Comparison of ENCODE assay signal across 21 cellular contexts in genomic region chr3:72233571-72233970, GRCh38.
DNase-seq lines count a peak whose midpoint lies in the region; ATAC-seq, FAIRE-seq and TF ChIP-seq lines count a peak whose summit lies in the region.
"Had no signal": no experiment of that assay in that cellular context is flagged by ENCODE, and none has a peak within 500 bp of the region (broad histone marks: within the 10 kb centered on the region; RNA-seq: fewer than 3 reads in every experiment).

No MANE protein-coding gene starts in this region.

- peaks cover 30 to 54% (median 49%) of the 10 kb centered on the region in 10 experiments for H3K4me1 ChIP-seq in BLaER1 treated with 17β-estradiol and CSF1 and Interleukin-3, amounts not matched to agents 10 nM and 100 nM
- no peaks in the 10 kb centered on the region for H3K4me1 ChIP-seq in H1 (replicated peaks in 1 of 4; ENCODE audit: control insufficient read depth in 3 of 4, insufficient read depth in 4 of 4, low read length in 3 of 4)
- H3K4me1 ChIP-seq: HAP-1 had no signal

- H3K4me1 Mint-ChIP-seq in WTC11: peaks cover 6% of the 10 kb centered on the region
- H3K4me1 Mint-ChIP-seq: CD4-positive, alpha-beta memory T cell had no signal

- no peak overlapping the region for H3K14ac ChIP-seq in H1 (ENCODE audit: insufficient read length)

- no peak overlapping the region for H3K23ac ChIP-seq in H1 (ENCODE audit: insufficient read length)

- H3K23me2 ChIP-seq in H1 (ENCODE audit: low read depth, low read length): peaks cover 3% of the 10 kb centered on the region; the same call in 1 of the 2 replicates

- H4K91ac ChIP-seq in H1 (replicated peaks; ENCODE audit: insufficient read length, low read length): peak overlapping the region; percentile 34

- no peak overlapping the region for H4K8ac ChIP-seq in H1 (ENCODE audit: extremely low read depth, insufficient read depth, low read length)

- no peak overlapping the region for H2AFZ ChIP-seq in H1 (ENCODE audit: low read length)

- TF ChIP-seq RAD21 in H1 (IDR thresholded peaks at IDR 0.05 in 1 of 2, conservative IDR thresholded peaks at IDR 0.05 in 1 of 2; ENCODE audit: low read depth in 2 of 2, low read length in 2 of 2): no peak

- H3K9me3 Mint-ChIP-seq in WTC11: no peaks in the 10 kb centered on the region
- H3K9me3 Mint-ChIP-seq: HFFc6 had no signal

- no peak overlapping the region for H3K4me3 ChIP-seq in BLaER1 treated with 17β-estradiol and CSF1 and Interleukin-3, amounts not matched to agents 10 nM and 100 nM
- H3K4me3 ChIP-seq in H1 (ENCODE audit: extremely low read depth in 1 of 4, insufficient read depth in 2 of 4, low read depth in 3 of 4, low read length in 4 of 4): no peak overlapping the region
- H3K4me3 ChIP-seq: HAP-1 had no signal

- no peak for TF ChIP-seq POLR2A in H1 (IDR thresholded peaks at IDR 0.05; ENCODE audit: control extremely low read depth in 1 of 2, low read depth in 2 of 2, low read length in 2 of 2)

- POLR2A ChIA-PET in H1 (lab: Charles Lee; ENCODE audit: partially characterized antibody) (no interaction called here), WTC11 (lab: Charles Lee) (no interaction called here)

- no peak for ATAC-seq in WTC11

- no peaks in the 10 kb centered on the region for H3K79me1 ChIP-seq in H1 (ENCODE audit: low read depth, low read length)

- no peaks in the 10 kb centered on the region for H3K27me3 ChIP-seq in BLaER1 treated with 17β-estradiol and CSF1 and Interleukin-3, amounts not matched to agents 10 nM and 100 nM
- H3K27me3 ChIP-seq in H1 (replicated peaks in 1 of 4; ENCODE audit: control insufficient read depth in 3 of 4, extremely low read depth in 1 of 4, insufficient read depth in 3 of 4, low read length in 3 of 4): no peaks in the 10 kb centered on the region

- no peaks in the 10 kb centered on the region; a peak in 1 of 22 replicates for H3K9me3 ChIP-seq in BLaER1 treated with 17β-estradiol and CSF1 and Interleukin-3, amounts not matched to agents 10 nM and 100 nM (replicated peaks in 1 of 11)
- no peaks in the 10 kb centered on the region for H3K9me3 ChIP-seq in H1 (ENCODE audit: insufficient read depth in 2 of 2, low read depth in 1 of 2, low read length in 1 of 2)
- H3K9me3 ChIP-seq: HAP-1 had no signal

- CTCF ChIA-PET in H1 (lab: Charles Lee; ENCODE audit: partially characterized antibody): interaction anchor here (1.1 to 2.6 kb wide), 3 partner anchors 15 to 53 kb away, joined by 3 to 9 read pairs (median 5); no protein-coding TSS in a partner anchor
- CTCF ChIA-PET in WTC11 (lab: Charles Lee): no interaction called here

- no peaks in the 10 kb centered on the region for H3K36me3 ChIP-seq in BLaER1 treated with 17β-estradiol and CSF1 and Interleukin-3, amounts not matched to agents 10 nM and 100 nM
- no peaks in the 10 kb centered on the region for H3K36me3 ChIP-seq in H1 (ENCODE audit: control insufficient read depth in 2 of 4, insufficient read depth in 4 of 4, low read length in 3 of 4)
- H3K36me3 ChIP-seq: HAP-1 had no signal

- no peaks in the 10 kb centered on the region for H3K27me3 Mint-ChIP-seq in WTC11 (ENCODE audit: low read depth)

- no peak for FAIRE-seq in H1 (lab: Jason Lieb, UNC)
- FAIRE-seq: D721Med, G401.6, GM12892 had no signal

- no peak overlapping the region for H3K4ac ChIP-seq in H1 (replicated peaks; ENCODE audit: insufficient read length, low read depth, low read length)

- H2BK120ac ChIP-seq in H1 (replicated peaks; ENCODE audit: low read depth, low read length): no peak overlapping the region

- no peak overlapping the region for H2BK12ac ChIP-seq in H1 (ENCODE audit: low read depth, low read length)

- no peak overlapping the region for H2BK5ac ChIP-seq in H1 (ENCODE audit: low read depth, low read length)

- H3K9ac ChIP-seq in BLaER1 treated with 17β-estradiol and CSF1 and Interleukin-3, amounts not matched to agents 10 nM and 100 nM: no peak overlapping the region
- H3K9ac ChIP-seq in H1 (replicated peaks in 1 of 4; ENCODE audit: extremely low read depth in 1 of 4, low read depth in 3 of 4, low read length in 3 of 4): no peak overlapping the region

- H3K27ac Mint-ChIP-seq in WTC11: no peak overlapping the region
- H3K27ac Mint-ChIP-seq: CD4-positive, alpha-beta memory T cell; HFFc6 had no signal

- H3K36me3 Mint-ChIP-seq in WTC11: no peaks in the 10 kb centered on the region
- H3K36me3 Mint-ChIP-seq: CD4-positive, alpha-beta memory T cell had no signal

- no peak for TF ChIP-seq CTCF in H1 (IDR thresholded peaks at IDR 0.05; ENCODE audit: control extremely low read depth in 1 of 3, insufficient read depth in 1 of 3, low read depth in 1 of 3, low read length in 3 of 3)
- no peak for TF ChIP-seq CTCF in WTC11 (IDR thresholded peaks at IDR 0.05)

- no peak overlapping the region for H3K18ac ChIP-seq in H1 (ENCODE audit: extremely low read depth, low read length)

- no peak for TF ChIP-seq EP300 in H1 (IDR thresholded peaks at IDR 0.05; ENCODE audit: borderline replicate concordance in 1 of 2, low read depth in 2 of 2, low read length in 2 of 2)

- no peak overlapping the region for H2BK15ac ChIP-seq in H1 (ENCODE audit: low read length)

- no peak overlapping the region for H3K4me3 Mint-ChIP-seq in WTC11
- H3K4me3 Mint-ChIP-seq: CD4-positive, alpha-beta memory T cell; HFFc6 had no signal

- H4K20me1 ChIP-seq in BLaER1 treated with 17β-estradiol and CSF1 and Interleukin-3, amounts not matched to agents 10 nM and 100 nM: no peaks in the 10 kb centered on the region
- no peaks in the 10 kb centered on the region for H4K20me1 ChIP-seq in H1 (replicated peaks in 1 of 2; ENCODE audit: control insufficient read depth in 1 of 2, insufficient read depth in 2 of 2, low read length in 2 of 2)

- H2AK5ac ChIP-seq in H1 (ENCODE audit: low read depth, low read length): no peak overlapping the region

- 0 out of 22 replicates have a peak overlapping the region, but pooled peaks of 1 of the 11 experiments have one; percentile 13 for H3K27ac ChIP-seq in BLaER1 treated with 17β-estradiol and CSF1 and Interleukin-3, amounts not matched to agents 10 nM and 100 nM
- H3K27ac ChIP-seq in H1 (ENCODE audit: low read depth, low read length) (no peak overlapping the region), temporal lobe (ENCODE audit: low read depth, low read length) (peak overlapping the region; percentile 14)
- H3K27ac ChIP-seq: HL-60 had no signal

- no peak overlapping the region for H4K5ac ChIP-seq in H1 (ENCODE audit: insufficient read length, low read depth, low read length)

- peak overlapping the region in 8 of 11 experiments; percentile 35 to 82 (median 72); a peak in 11 of 22 replicates for H3K4me2 ChIP-seq in BLaER1 treated with 17β-estradiol and CSF1 and Interleukin-3, amounts not matched to agents 10 nM and 100 nM
- no peak overlapping the region for H3K4me2 ChIP-seq in H1 (ENCODE audit: insufficient read depth in 1 of 2, low read depth in 2 of 2, low read length in 2 of 2)

- no peaks in the 10 kb centered on the region for H3K79me2 ChIP-seq in H1 (ENCODE audit: control insufficient read depth in 1 of 2, insufficient read depth in 2 of 2, low read length in 2 of 2)

- H2BK20ac ChIP-seq in H1 (ENCODE audit: low read length): no peak overlapping the region

- no peak overlapping the region for H3K56ac ChIP-seq in H1 (replicated peaks; ENCODE audit: insufficient read length, low read depth, low read length)

- WGBS in H1 (ENCODE audit: extremely low coverage in 1 of 2, insufficient coverage in 1 of 2, insufficient read length in 1 of 2, insufficient replicate concordance in 2 of 2, low coverage in 1 of 2, low lambda C conversion rate in 2 of 2, missing lambda C conversion rate in 1 of 2), 2 experiments: 68% methylated on average over 2 of the region's 2 CpGs; no CpG with 5 or more reads in 1 of the 2 experiments

- DNase-seq in H1 (ENCODE audit: low read depth in 1 of 2, low spot score in 2 of 2) (no peak), myocyte (ENCODE audit: low read depth) (peak; percentile 63), WTC11 (ENCODE audit: low spot score) (no peak), NCI-H69 (lab: John Stamatoyannopoulos, UW) (no peak), midbrain (lab: John Stamatoyannopoulos, UW) (no peak)
- no peak for DNase-seq in stimulated activated CD4-positive, alpha-beta T cell treated with anti-CD3 and anti-CD28 coated beads, Interleukin-2, amount 100 ng/mL, for 48 hours
- DNase-seq: 8988T; AML-193; CD4-positive, alpha-beta memory T cell; DMS153; DMS79 treated with DMSO at 0.1 percent for 48 hours; EL; GOT3; HFFc6 had no signal

TF ChIP-seq in H1, 55 proteins besides CTCF, POLR2A, EP300 and RAD21 (continues in another document):
- TF ChIP-seq PHF8 (conservative IDR thresholded peaks at IDR 0.05; ENCODE audit: low read depth, low read length): no peak
- TF ChIP-seq FOSL1 (IDR thresholded peaks at IDR 0.05; ENCODE audit: insufficient read depth, low read depth, low read length): no peak
- no peak for TF ChIP-seq TAF1 (IDR thresholded peaks at IDR 0.05; ENCODE audit: low read depth, low read length)
- no peak for TF ChIP-seq USF2 (IDR thresholded peaks at IDR 0.05; ENCODE audit: low read length)
- TF ChIP-seq TCF12 (IDR thresholded peaks at IDR 0.05; ENCODE audit: low read depth, low read length): no peak

TF ChIP-seq in WTC11, 78 proteins besides CTCF, POLR2A, EP300 and RAD21 (continues in another document):
- no peak for TF ChIP-seq FOXP1 (CRISPR knock-in tag; IDR thresholded peaks at IDR 0.05; ENCODE audit: borderline replicate concordance)
- no peak for TF ChIP-seq ZNF425 (CRISPR knock-in tag; conservative IDR thresholded peaks at IDR 0.05)
- TF ChIP-seq OVOL2 (CRISPR knock-in tag; IDR thresholded peaks at IDR 0.05; ENCODE audit: borderline replicate concordance): no peak

Comparison
In these comparisons a context has a peak if more than half of its experiments do, and no peak if none do; other contexts are left out.
1. H3K4me2 ChIP-seq: peak in BLaER1 treated with 17β-estradiol and CSF1 and Interleukin-3, amounts not matched to agents 10 nM and 100 nM (8 of 11); none in H1 (0 of 2).